Comparison of ENCODE assay signal across 8 cellular contexts in genomic region chr18:36130039-36130831, GRCh38. TPM values are rescaled to one million over a fixed set of nuclear protein-coding genes. Genes with fewer than 3 reads are reported as not detected.
A peak's percentile ranks its signal among the peaks of the same experiment; 100 is the strongest.
DNase-seq lines count a peak whose midpoint lies in the region; ATAC-seq and TF ChIP-seq lines count a peak whose summit lies in the region.

No MANE protein-coding gene starts in this region.

- intact Hi-C loops in Right ventricle myocardium inferior (cut with DNase I): no loop called here

- POLR2A ChIA-PET in AG04449 (lab: Yijun Ruan, JAX): interaction anchor here (0.6 to 1.7 kb wide), 5 partner anchors 11 to 428 kb away, joined by 3 to 8 read pairs (median 3); partner anchors contain the start of gene FHOD3

- peak; percentile 25 for ATAC-seq in GM18867 (IDR thresholded peaks at IDR 0.05; ENCODE audit: unreplicated experiment)
- ATAC-seq in HG03066 (IDR thresholded peaks at IDR 0.05; ENCODE audit: low read depth, unreplicated experiment): peak; percentile 18
- ATAC-seq in Right ventricle myocardium inferior: peak; percentile 2

- TF ChIP-seq CTCF in AG04449 (IDR thresholded peaks at IDR 0.05; ENCODE audit: insufficient read depth, low read length, missing control alignments): no peak
- TF ChIP-seq CTCF in WI38 (IDR thresholded peaks at IDR 0.05; ENCODE audit: low read depth, low read length): no peak
- no peak for TF ChIP-seq CTCF in retinal pigment epithelial cell (conservative IDR thresholded peaks at IDR 0.05; ENCODE audit: low read depth, low read length)

- H3K4me3 ChIP-seq in AG04449 (ENCODE audit: low read depth, low read length) (peak overlapping the region; percentile 98), WI38 (ENCODE audit: low read depth, low read length) (peak overlapping the region; percentile 99), retinal pigment epithelial cell (ENCODE audit: low read length) (peak overlapping the region; percentile 99)

- DNase-seq in AG04449 (ENCODE audit: low read depth, low spot score) (no peak), Right ventricle myocardium inferior (ENCODE audit: missing footprints) (no peak), retinal pigment epithelial cell (ENCODE audit: low read depth) (no peak), MV-4-11 (lab: John Stamatoyannopoulos, UW) (no peak), KG1 (lab: John Stamatoyannopoulos, UW) (no peak)

- CTCF ChIA-PET in AG04449 (lab: Yijun Ruan, JAX): interaction anchor here (0.5 to 3.1 kb wide), 11 partner anchors 9 to 627 kb away, joined by 3 to 11 read pairs (median 3); no protein-coding TSS in a partner anchor

RNA-seq across cellular contexts. Expression of gene ELP2, which starts 0.5 kb away (rescaled TPM):
- 48.1 TPM for total RNA-seq in Right ventricle myocardium inferior

RNA-seq across cellular contexts. Expression of gene SLC39A6, which starts 1.1 kb away (rescaled TPM):
- total RNA-seq in Right ventricle myocardium inferior: 12.8 TPM

RNA-seq across cellular contexts. Expression of gene MOCOS, which starts 57.1 kb away (rescaled TPM):
- 0.38 TPM for total RNA-seq in Right ventricle myocardium inferior
